1 cellular context compared by ENCODE assay signal in genomic region chr11:113771964-113772363, GRCh38.
TF ChIP-seq lines count a peak whose summit lies in the region.

No MANE protein-coding gene starts in this region.

TF ChIP-seq in endothelial cell of umbilical vein, 7 proteins besides CTCF, POLR2A, EP300 and RAD21:
- TF ChIP-seq GATA2 (IDR thresholded peaks at IDR 0.05; ENCODE audit: insufficient read depth, insufficient read length, low read depth, low read length) = no peak
- no peak for TF ChIP-seq EZH2 (IDR thresholded peaks at IDR 0.05; ENCODE audit: borderline replicate concordance, low read depth, low read length, severe bottlenecking)
